ENCODE assay signal across 9 cellular contexts in genomic region chr3:156676467-156677119, GRCh38. TPM values are rescaled to one million over a fixed set of nuclear protein-coding genes. Genes with fewer than 3 reads are reported as not detected.
DNase-seq lines count a peak whose midpoint lies in the region; ATAC-seq, FAIRE-seq and TF ChIP-seq lines count a peak whose summit lies in the region.
"Had no signal": no experiment of that assay in that cellular context is flagged by ENCODE, and none has a peak within 500 bp of the region (broad histone marks: within the 10 kb centered on the region; RNA-seq: fewer than 3 reads in every experiment).

No MANE protein-coding gene starts in this region.

- in situ Hi-C loops in G401 (cut with HindIII; ENCODE audit: low sequenced_read_pairs): no loop called here

- intact Hi-C loops in endothelial cell of umbilical vein (cut with micrococcal nuclease): loop anchor here (5.0 kb wide), 1 partner anchor 374 kb away; no protein-coding TSS in a partner anchor

- peaks cover 33% of the 10 kb centered on the region for H3K4me1 Mint-ChIP-seq in GM23338

- H3K27me3 Mint-ChIP-seq in GM23338 (ENCODE audit: insufficient read depth, low read depth, poor library complexity): peaks cover 3% of the 10 kb centered on the region

- peaks cover 12% of the 10 kb centered on the region for H3K36me3 ChIP-seq in GM23338 (ENCODE audit: insufficient read depth)
- peaks cover 6 to 23% of the 10 kb centered on the region in 2 experiments for H3K36me3 ChIP-seq in endothelial cell of umbilical vein (ENCODE audit: control insufficient read depth in 2 of 2, extremely low read depth in 1 of 2, insufficient read depth in 2 of 2, low read length in 2 of 2)
- no peaks in the 10 kb centered on the region for H3K36me3 ChIP-seq in rectal smooth muscle tissue (ENCODE audit: control insufficient read depth, insufficient read depth, low read length)

- DNase-seq in GM23338 (ENCODE audit: low spot score) (no peak), OCI-M1 (lab: John Stamatoyannopoulos, UW) (peak; percentile 11), endothelial cell of umbilical vein (ENCODE audit: low read depth, low spot score) (no peak), HuH-7 (ENCODE audit: low spot score) (no peak), omental fat pad (ENCODE audit: low spot score) (no peak), G401 (ENCODE audit: low spot score) (no peak)

- POLR2A ChIA-PET in endothelial cell of umbilical vein (lab: Charles Lee): interaction anchor here (1.2 to 1.5 kb wide), 3 partner anchors 122 to 408 kb away, joined by 3 to 7 read pairs (median 3); partner anchors contain the start of gene SSR3

- H4K20me1 ChIP-seq in GM23338 (replicated peaks; ENCODE audit: insufficient read depth) (peaks cover 19% of the 10 kb centered on the region; the same call in 1 of the 2 replicates), endothelial cell of umbilical vein (replicated peaks; ENCODE audit: control insufficient read depth, extremely low read depth, insufficient read depth, low read length) (peaks cover 11% of the 10 kb centered on the region)

- no peaks in the 10 kb centered on the region for H3K9me1 ChIP-seq in endothelial cell of umbilical vein (replicated peaks; ENCODE audit: control insufficient read depth, extremely low read depth, insufficient read depth, low read length)

- dilution Hi-C loops in endothelial cell of umbilical vein (cut with MboI; ENCODE audit: extremely low pct_ligation_motif_present, low sequenced_read_pairs): loop anchor here (25.0 kb wide), 1 partner anchor 461 kb away; no protein-coding TSS in a partner anchor

- TF ChIP-seq CTCF in GM23338 (conservative IDR thresholded peaks at IDR 0.05; ENCODE audit: low read depth in 2 of 2): no peak
- TF ChIP-seq CTCF in endothelial cell of umbilical vein (IDR thresholded peaks at IDR 0.05; ENCODE audit: extremely low read depth in 1 of 2, insufficient read depth in 1 of 2, low read depth in 1 of 2, low read length in 2 of 2): no peak
- no peak for TF ChIP-seq CTCF in omental fat pad (IDR thresholded peaks at IDR 0.05)

- no peak for ATAC-seq in GM23338
- no peak for ATAC-seq in omental fat pad (ENCODE audit: low FRiP score)
- ATAC-seq in HG03159 (IDR thresholded peaks at IDR 0.05; ENCODE audit: unreplicated experiment): no peak

- no peak for TF ChIP-seq POLR2A in endothelial cell of umbilical vein (IDR thresholded peaks at IDR 0.05; ENCODE audit: low read depth, low read length)

- peak overlapping the region; percentile 86 for H3K4me2 ChIP-seq in GM23338
- H3K4me2 ChIP-seq in endothelial cell of umbilical vein (ENCODE audit: insufficient read depth, low read length): peak overlapping the region; percentile 76

- H3K9me3 Mint-ChIP-seq in GM23338: no peaks in the 10 kb centered on the region

- H2AFZ ChIP-seq in GM23338 (no peak overlapping the region), endothelial cell of umbilical vein (ENCODE audit: low read depth, low read length) (no peak overlapping the region)

- H3K9me3 ChIP-seq in endothelial cell of umbilical vein (replicated peaks; ENCODE audit: control insufficient read depth, insufficient read depth, low read length): no peaks in the 10 kb centered on the region

- H3K4me3 Mint-ChIP-seq in GM23338: peak overlapping the region; percentile 94

- H3K9ac ChIP-seq in endothelial cell of umbilical vein (replicated peaks; ENCODE audit: extremely low read depth, insufficient read depth, low read length) (peak overlapping the region; percentile 94), rectal smooth muscle tissue (ENCODE audit: low read length) (no peak overlapping the region)

- peaks cover 15% of the 10 kb centered on the region for H3K36me3 Mint-ChIP-seq in GM23338 (ENCODE audit: low read depth)

- no peaks in the 10 kb centered on the region for H3K9me2 ChIP-seq in GM23338 (ENCODE audit: insufficient read depth)

- no peak overlapping the region for H3K27ac Mint-ChIP-seq in GM23338

- CTCF ChIA-PET in endothelial cell of umbilical vein (lab: Charles Lee): interaction anchor here (0.9 to 5.8 kb wide), 17 partner anchors 9 to 633 kb away, joined by 3 to 70 read pairs (median 7); no protein-coding TSS in a partner anchor

- H3K79me2 ChIP-seq in GM23338 (replicated peaks; ENCODE audit: insufficient read depth): peaks cover 48% of the 10 kb centered on the region
- H3K79me2 ChIP-seq in endothelial cell of umbilical vein (ENCODE audit: control insufficient read depth, insufficient read depth, low read length): peaks cover 71% of the 10 kb centered on the region

- H3K4me3 ChIP-seq in GM23338 (peak overlapping the region; percentile 97), endothelial cell of umbilical vein (replicated peaks in 1 of 3; ENCODE audit: insufficient read depth in 1 of 3, low read depth in 1 of 3, low read length in 3 of 3) (peak overlapping the region; percentile 79 to 96 (median 82)), rectal smooth muscle tissue (ENCODE audit: low read length) (peak overlapping the region; percentile 38)

- H3K27me3 ChIP-seq in GM23338 (ENCODE audit: insufficient read depth) (peaks cover 16% of the 10 kb centered on the region; the same call in 1 of the 2 replicates), endothelial cell of umbilical vein (ENCODE audit: control insufficient read depth in 2 of 2, insufficient read depth in 2 of 2, low read length in 2 of 2) (no peaks in the 10 kb centered on the region), rectal smooth muscle tissue (ENCODE audit: control insufficient read depth, insufficient read depth, low read length) (no peaks in the 10 kb centered on the region)

- 0 out of 2 replicates have a peak, but pooled peaks cover 3% of the 10 kb centered on the region for H3F3A ChIP-seq in GM23338 (replicated peaks; ENCODE audit: low read depth)

- FAIRE-seq in endothelial cell of umbilical vein (lab: Jason Lieb, UNC): no peak
- FAIRE-seq: TTC549 had no signal

- BruUV-seq in endothelial cell of umbilical vein (replicated peaks; lab: Mats Ljungman, UMichigan): no TSS peak

- 0 out of 2 replicates have a peak, but pooled peaks cover 4% of the 10 kb centered on the region for H3K4me1 ChIP-seq in GM23338 (ENCODE audit: insufficient read depth)
- peaks cover 47% of the 10 kb centered on the region for H3K4me1 ChIP-seq in endothelial cell of umbilical vein (ENCODE audit: control insufficient read depth, extremely low read depth, insufficient read depth, low read length)
- H3K4me1 ChIP-seq in rectal smooth muscle tissue (ENCODE audit: control insufficient read depth, insufficient read depth, low read length): peaks cover 16% of the 10 kb centered on the region

- no peak overlapping the region for H3K27ac ChIP-seq in GM23338 (ENCODE audit: low read depth)
- peak overlapping the region; percentile 80 for H3K27ac ChIP-seq in endothelial cell of umbilical vein (ENCODE audit: insufficient read depth, low read depth, low read length)
- peak overlapping the region; percentile 96 for H3K27ac ChIP-seq in rectal smooth muscle tissue (ENCODE audit: low read depth, low read length)

TF ChIP-seq in GM23338, 12 proteins besides CTCF, POLR2A, EP300 and RAD21 (continues in another document):
- TF ChIP-seq CREB1 (CRISPR knock-in tag; IDR thresholded peaks at IDR 0.05; ENCODE audit: low read depth) (no peak), STAT1 (IDR thresholded peaks at IDR 0.05; ENCODE audit: unreplicated experiment) (no peak)

TF ChIP-seq in endothelial cell of umbilical vein, 7 proteins besides CTCF, POLR2A, EP300 and RAD21:
- TF ChIP-seq JUN (IDR thresholded peaks at IDR 0.05; ENCODE audit: borderline replicate concordance, insufficient read depth, insufficient read length, low read depth) (no peak), EZH2 (IDR thresholded peaks at IDR 0.05; ENCODE audit: borderline replicate concordance, low read depth, low read length, severe bottlenecking) (no peak), MAX (IDR thresholded peaks at IDR 0.05; ENCODE audit: insufficient read depth, insufficient read length) (no peak), FOS (IDR thresholded peaks at IDR 0.05; ENCODE audit: borderline replicate concordance, insufficient read depth, low read length) (no peak), GATA2 (IDR thresholded peaks at IDR 0.05; ENCODE audit: insufficient read depth, insufficient read length, low read depth, low read length) (no peak), MYC (IDR thresholded peaks at IDR 0.05; ENCODE audit: low read depth, low read length) (no peak), POLR2AphosphoS5 (IDR thresholded peaks at IDR 0.05; ENCODE audit: insufficient read depth, low read depth, low read length) (no peak)

RNA-seq across cellular contexts. Expression of gene TIPARP, which starts 2.2 kb away (rescaled TPM):
- 6.9 and 10.2 TPM in 2 replicates for total RNA-seq in GM23338 (2014; rRNA removed; shearing (Covaris generic))
- polyA plus RNA-seq in GM23338 (2016; fragmentation: Nextera tagmentation; extraction: Ambion mirVana) (2.8 and 4.5 TPM in 2 replicates), endothelial cell of umbilical vein (8.1 and 9.1 TPM in 2 replicates)
- total RNA-seq in endothelial cell of umbilical vein (20.0 and 21.2 TPM in 2 replicates), omental fat pad (100 to 1,000 TPM in 2 of 4 donors, 10 to 100 TPM in 2; 27.7 to 287 (median 98.7) TPM)
- polyA plus RNA-seq in endothelial cell of umbilical vein (2011; cell fraction: cytosol; rRNA removed): 11.8 and 13.5 TPM in 2 replicates
- polyA plus RNA-seq in endothelial cell of umbilical vein (2011; cell fraction: nucleus; rRNA removed): 21.4 and 21.9 TPM in 2 replicates
- 13.0 and 21.9 TPM in 2 replicates for polyA plus RNA-seq in endothelial cell of umbilical vein (2012)
- polyA minus RNA-seq in endothelial cell of umbilical vein: 24.8 and 29.4 TPM in 2 replicates
- 11.0 TPM for polyA minus RNA-seq in endothelial cell of umbilical vein (2011; cell fraction: cytosol; rRNA and poly(A)+ RNA removed)
- 119 and 123 TPM in 2 replicates for polyA minus RNA-seq in endothelial cell of umbilical vein (2011; cell fraction: nucleus; rRNA and poly(A)+ RNA removed)
- total RNA-seq in G401 (2014; rRNA removed; shearing (Covaris generic)): 26.5 and 33.1 TPM in 2 replicates

Comparison
In these comparisons a context has a peak if more than half of its experiments do, and no peak if none do; other contexts are left out.
1. H3K4me3 ChIP-seq: peak in every context shown above with its lines; median percentile 97 in GM23338; 82 in endothelial cell of umbilical vein; 38 in rectal smooth muscle tissue.